ENCODE assay signal across 22 cellular contexts in genomic region chr9:94881023-94881422, GRCh38.
DNase-seq lines count a peak whose midpoint lies in the region; ATAC-seq and TF ChIP-seq lines count a peak whose summit lies in the region.
"Had no signal": no experiment of that assay in that cellular context is flagged by ENCODE, and none has a peak within 500 bp of the region (broad histone marks: within the 10 kb centered on the region; RNA-seq: fewer than 3 reads in every experiment).

No MANE protein-coding gene starts in this region.

- H3K9me3 Mint-ChIP-seq in chondrocyte (ENCODE audit: low read depth) (no peaks in the 10 kb centered on the region), nephron progenitor cell (no peaks in the 10 kb centered on the region)
- H3K9me3 Mint-ChIP-seq: activated T-helper 17 cell treated with anti-CD3 and anti-CD28 coated beads, Interleukin-2, amount 50 U/mL, for 72 hours; brain; dendritic cell treated with granulocyte-macrophage colony-stimulating factor and Interleukin-4, amounts not matched to agents 40 ng/mL and 50 ng/mL, for 4 days; natural killer cell had no signal

- peak; percentile 34 for TF ChIP-seq CTCF in chondrocyte (IDR thresholded peaks at IDR 0.05)
- no peak for TF ChIP-seq CTCF in nephron progenitor cell (IDR thresholded peaks at IDR 0.05)
- no peak for TF ChIP-seq CTCF in uterus (IDR thresholded peaks at IDR 0.05)
- no peak for TF ChIP-seq CTCF in body of pancreas (IDR thresholded peaks at IDR 0.05)

- peak overlapping the region; percentile 83 for H3K27ac Mint-ChIP-seq in chondrocyte (ENCODE audit: unreplicated experiment)
- H3K27ac Mint-ChIP-seq in nephron progenitor cell: peak overlapping the region; percentile 2
- H3K27ac Mint-ChIP-seq: activated CD8-positive, alpha-beta memory T cell treated with anti-CD3 and anti-CD28 coated beads, Interleukin-2, amount 10 ng/mL, durations not matched to agents 7 days and 5 days; activated naive CD8-positive, alpha-beta T cell; activated T-helper 17 cell treated with anti-CD3 and anti-CD28 coated beads, Interleukin-2, amount 50 U/mL, for 72 hours; dendritic cell treated with granulocyte-macrophage colony-stimulating factor and Interleukin-4, amounts not matched to agents 40 ng/mL and 50 ng/mL, for 4 days had no signal

- H3K4me1 Mint-ChIP-seq in chondrocyte (ENCODE audit: low read depth): peaks cover 72% of the 10 kb centered on the region
- H3K4me1 Mint-ChIP-seq in nephron progenitor cell: peaks cover 53% of the 10 kb centered on the region

- peak; percentile 64 for DNase-seq in AG08395 (ENCODE audit: low spot score)
- peak; percentile 65 for DNase-seq in GM03348 (ENCODE audit: low spot score)
- no peak for DNase-seq in chondrocyte (ENCODE audit: low spot score)
- no peak for DNase-seq in nephron progenitor cell
- DNase-seq in SW 1271 (lab: John Stamatoyannopoulos, UW): no peak
- DNase-seq in uterus: no peak
- no peak for DNase-seq in body of pancreas
- DNase-seq: activated CD4-positive, alpha-beta T cell treated with anti-CD3 and anti-CD28 coated beads for 4 hours; activated CD8-positive, alpha-beta memory T cell treated with anti-CD3 and anti-CD28 coated beads, Interleukin-2, amount 10 ng/mL, durations not matched to agents 7 days and 5 days; kidney glomerular epithelial cell; mesenchymal stem cell; natural killer cell; NCI-H1105; NCI-H2081; NK-92 treated with Interleukin-12 subunit alpha and Interleukin-12 subunit beta, amount 100 ng/mL, for 24 hours; posterior cingulate gyrus; stimulated activated naive CD4-positive, alpha-beta T cell treated with Interleukin-2 at 50 U/mL for 16 hours had no signal

- H3K4me1 ChIP-seq in uterus (peaks cover 0 to 8% of the 10 kb centered on the region in 2 donors), body of pancreas (peaks cover 9% of the 10 kb centered on the region)

- no peak for TF ChIP-seq POLR2A in uterus (IDR thresholded peaks at IDR 0.05)
- TF ChIP-seq POLR2A in body of pancreas (IDR thresholded peaks at IDR 0.05): no peak

- H3K36me3 ChIP-seq in uterus (no peaks in the 10 kb centered on the region), body of pancreas (replicated peaks in 1 of 2; ENCODE audit: insufficient read depth in 1 of 2, low read depth in 2 of 2) (no peaks in the 10 kb centered on the region)

- H3K9me3 ChIP-seq in uterus: no peaks in the 10 kb centered on the region
- no peaks in the 10 kb centered on the region for H3K9me3 ChIP-seq in body of pancreas

- H3K27me3 Mint-ChIP-seq in chondrocyte (ENCODE audit: low read depth) (no peaks in the 10 kb centered on the region), nephron progenitor cell (ENCODE audit: low read depth, poor library complexity) (peaks cover 4% of the 10 kb centered on the region)
- H3K27me3 Mint-ChIP-seq: activated naive CD8-positive, alpha-beta T cell; activated T-helper 17 cell treated with anti-CD3 and anti-CD28 coated beads, Interleukin-2, amount 50 U/mL, for 72 hours; B cell; brain; dendritic cell treated with granulocyte-macrophage colony-stimulating factor and Interleukin-4, amounts not matched to agents 40 ng/mL and 50 ng/mL, for 4 days had no signal

- H3K4me3 Mint-ChIP-seq in chondrocyte (ENCODE audit: unreplicated experiment) (no peak overlapping the region), nephron progenitor cell (no peak overlapping the region)
- H3K4me3 Mint-ChIP-seq: activated CD8-positive, alpha-beta memory T cell treated with anti-CD3 and anti-CD28 coated beads, Interleukin-2, amount 10 ng/mL, durations not matched to agents 7 days and 5 days; activated naive CD8-positive, alpha-beta T cell; activated T-helper 17 cell treated with anti-CD3 and anti-CD28 coated beads, Interleukin-2, amount 50 U/mL, for 72 hours; B cell; brain; dendritic cell treated with granulocyte-macrophage colony-stimulating factor and Interleukin-4, amounts not matched to agents 40 ng/mL and 50 ng/mL, for 4 days; natural killer cell had no signal

- H3K27me3 ChIP-seq in uterus: no peaks in the 10 kb centered on the region
- H3K27me3 ChIP-seq in body of pancreas: no peaks in the 10 kb centered on the region

- H3K4me3 ChIP-seq in uterus (no peak overlapping the region), body of pancreas (no peak overlapping the region)

- WGBS in body of pancreas, 2 donors: 82 to 86% methylated on average over 1 of the region's 1 CpG

- H3K27ac ChIP-seq in uterus: peak overlapping the region in 1 of 2 donors; percentile 9
- H3K27ac ChIP-seq in body of pancreas: no peak overlapping the region

- H3K36me3 Mint-ChIP-seq in chondrocyte (ENCODE audit: low read depth) (no peaks in the 10 kb centered on the region), nephron progenitor cell (ENCODE audit: low read depth) (peaks cover 4% of the 10 kb centered on the region)
- H3K36me3 Mint-ChIP-seq: natural killer cell had no signal

- ATAC-seq in body of pancreas: no peak
- ATAC-seq: activated CD8-positive, alpha-beta memory T cell treated with anti-CD3 and anti-CD28 coated beads, Interleukin-2, amount 10 ng/mL, durations not matched to agents 7 days and 5 days; activated T-helper 17 cell treated with anti-CD3 and anti-CD28 coated beads, Interleukin-2, amount 50 U/mL, for 72 hours had no signal

- intact Hi-C loops in uterus (cut with DNase I; ENCODE audit: low total_unique reads) (no loop called here), body of pancreas (cut with DNase I) (no loop called here)

Comparison
In these comparisons a context has a peak if more than half of its experiments do, and no peak if none do; other contexts are left out.
1. DNase-seq: peak in AG08395 (single experiment) and GM03348 (single experiment); none in chondrocyte (single experiment), nephron progenitor cell (single experiment), SW 1271 (0 of 2), uterus (0 of 2) and body of pancreas (0 of 4).